In the genomic region with DNA sequence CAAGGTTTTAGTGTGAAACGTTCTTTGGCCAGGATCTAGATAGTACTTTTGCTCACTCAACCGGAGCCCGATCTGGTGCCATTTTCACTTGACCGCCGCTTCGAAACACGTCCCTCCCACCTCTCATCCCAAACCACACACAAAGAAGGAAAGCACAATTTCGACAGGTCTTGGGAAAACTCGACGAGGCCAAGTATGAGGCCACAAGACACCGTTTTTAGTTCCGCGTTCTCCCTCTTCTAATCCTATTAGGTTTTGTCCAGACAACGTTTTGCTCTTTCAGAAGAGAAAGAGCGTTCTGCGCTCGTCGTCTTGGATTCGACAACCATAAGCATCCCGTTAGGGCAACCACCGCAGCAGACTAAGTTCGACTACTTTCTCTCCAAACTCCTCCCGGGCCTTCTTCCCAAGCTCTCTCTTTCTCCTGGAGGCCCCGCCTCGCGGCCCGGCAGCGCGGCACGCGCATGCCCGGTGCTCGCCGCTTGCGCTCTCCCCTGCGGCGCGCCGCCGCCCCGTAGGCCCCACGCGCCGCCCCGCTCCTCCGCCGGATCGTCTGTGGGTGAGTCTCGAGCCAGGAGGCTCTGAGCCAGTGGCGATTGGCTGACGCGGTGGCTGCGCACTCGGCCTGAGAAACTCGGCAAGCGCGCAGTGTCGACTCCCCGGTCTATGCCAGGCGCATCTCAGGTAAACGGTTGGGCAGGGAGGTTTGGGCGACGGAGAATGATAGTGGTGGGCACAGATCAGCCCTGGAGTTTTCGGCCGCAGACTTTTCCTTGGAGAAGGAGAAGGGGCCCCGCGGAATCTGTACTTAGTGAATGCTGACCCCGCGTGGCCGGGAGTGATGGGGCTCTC, we compare ENCODE assay signal across 9 cellular contexts. TPM values are rescaled to one million over a fixed set of nuclear protein-coding genes. Genes with fewer than 3 reads are reported as not detected.
DNase-seq lines count a peak whose midpoint lies in the region; ATAC-seq, FAIRE-seq and TF ChIP-seq lines count a peak whose summit lies in the region.
"Had no signal": no experiment of that assay in that cellular context is flagged by ENCODE, and none has a peak within 500 bp of the region (broad histone marks: within the 10 kb centered on the region; RNA-seq: fewer than 3 reads in every experiment).

TSS of gene MIPOL1 (plus strand) at position 517 of the 852 bp plus-strand sequence. CDS start 49,952 bp downstream, outside the sequence.

- H3K27ac Mint-ChIP-seq in dendritic cell treated with granulocyte-macrophage colony-stimulating factor and Interleukin-4, amounts not matched to agents 40 ng/mL and 50 ng/mL, for 4 days: no peak within 1 kb of the TSS

- 3 to 4% (median 3%) methylated on average over 67 to 70 of the region's 70 CpGs for WGBS in small intestine, 3 donors

- peak within 1 kb of the TSS; percentile 55 for H3K4me3 ChIP-seq in kidney epithelial cell (ENCODE audit: low read depth, low read length)
- H3K4me3 ChIP-seq in small intestine (ENCODE audit: low read depth in 1 of 2, low read length in 2 of 2): peak within 1 kb of the TSS; percentile 17 to 58

- H3K27ac ChIP-seq in small intestine (ENCODE audit: low read depth in 1 of 2, low read length in 1 of 2): peak within 1 kb of the TSS; percentile 72 to 92
- H3K27ac ChIP-seq: HL-60 had no signal

- no peak for FAIRE-seq in small intestine (lab: Jason Lieb, UNC)

- H3K36me3 Mint-ChIP-seq in dendritic cell treated with granulocyte-macrophage colony-stimulating factor and Interleukin-4, amounts not matched to agents 40 ng/mL and 50 ng/mL, for 4 days (ENCODE audit: low read depth): no peaks in the 10 kb centered on the region

- no peaks in the 10 kb centered on the region for H3K36me3 ChIP-seq in kidney epithelial cell (ENCODE audit: control insufficient read depth, insufficient read depth, low read length)
- H3K36me3 ChIP-seq in small intestine (ENCODE audit: control insufficient read depth in 2 of 2, insufficient read depth in 2 of 2, low read length in 2 of 2): no peaks in the 10 kb centered on the region

- H3K27me3 ChIP-seq in kidney epithelial cell (ENCODE audit: control insufficient read depth, insufficient read depth, low read length) (no peaks in the 10 kb centered on the region), small intestine (ENCODE audit: control insufficient read depth in 2 of 2, insufficient read depth in 2 of 2, low read length in 2 of 2) (no peaks in the 10 kb centered on the region)

- peaks cover 14% of the 10 kb centered on the region for H3K4me1 Mint-ChIP-seq in dendritic cell treated with granulocyte-macrophage colony-stimulating factor and Interleukin-4, amounts not matched to agents 40 ng/mL and 50 ng/mL, for 4 days (ENCODE audit: low read depth)

- no peaks in the 10 kb centered on the region for H3K4me1 ChIP-seq in small intestine (ENCODE audit: control insufficient read depth in 2 of 2, insufficient read depth in 1 of 2, low read depth in 1 of 2, low read length in 1 of 2)

- DNase-seq in COR-L47 (lab: John Stamatoyannopoulos, UW) (peak; percentile 86), kidney epithelial cell (ENCODE audit: low read depth) (peak; percentile 61), small intestine (peak; percentile 85), GM19240 (ENCODE audit: insufficient read length, low spot score) (no peak)

- TF ChIP-seq CTCF in LNCAP (IDR thresholded peaks at IDR 0.05) (peak; percentile 53; the same call in 1 of the 2 replicates), kidney epithelial cell (IDR thresholded peaks at IDR 0.05; ENCODE audit: insufficient read depth, low read length, poor library complexity, severe bottlenecking) (peak; percentile 39)

- ATAC-seq in SK-N-SH treated with all-trans-retinoic acid at 6 μM for 48 hours (peak; percentile 98), GM21825 (IDR thresholded peaks at IDR 0.05; ENCODE audit: unreplicated experiment) (no peak)

- peak within 1 kb of the TSS; percentile 73 for H3K4me3 Mint-ChIP-seq in dendritic cell treated with granulocyte-macrophage colony-stimulating factor and Interleukin-4, amounts not matched to agents 40 ng/mL and 50 ng/mL, for 4 days

- H3K27me3 Mint-ChIP-seq in dendritic cell treated with granulocyte-macrophage colony-stimulating factor and Interleukin-4, amounts not matched to agents 40 ng/mL and 50 ng/mL, for 4 days: peaks cover 31% of the 10 kb centered on the region

- intact Hi-C loops in dendritic cell treated with granulocyte-macrophage colony-stimulating factor and Interleukin-4, amounts not matched to agents 40 ng/mL and 50 ng/mL, for 4 days (cut with micrococcal nuclease): no loop called here

- H3K9me3 ChIP-seq in small intestine (ENCODE audit: control insufficient read depth, low read depth): no peaks in the 10 kb centered on the region

- no peaks in the 10 kb centered on the region for H3K9me3 Mint-ChIP-seq in dendritic cell treated with granulocyte-macrophage colony-stimulating factor and Interleukin-4, amounts not matched to agents 40 ng/mL and 50 ng/mL, for 4 days

TF ChIP-seq in SK-N-SH treated with all-trans-retinoic acid at 6 μM for 48 hours, 23 proteins besides CTCF, POLR2A, EP300 and RAD21:
- TF ChIP-seq ZNF8 (CRISPR knock-in tag; IDR thresholded peaks at IDR 0.05) (no peak), TSHZ2 (CRISPR knock-in tag; IDR thresholded peaks at IDR 0.05) (no peak), TCF4 (CRISPR knock-in tag; IDR thresholded peaks at IDR 0.05; ENCODE audit: borderline replicate concordance) (no peak), GLIS3 (CRISPR knock-in tag; IDR thresholded peaks at IDR 0.05) (no peak), ZNF70 (CRISPR knock-in tag; IDR thresholded peaks at IDR 0.05) (no peak), SNAI2 (CRISPR knock-in tag; IDR thresholded peaks at IDR 0.05) (no peak), ZFP3 (CRISPR knock-in tag; IDR thresholded peaks at IDR 0.05) (no peak), TOX (CRISPR knock-in tag; IDR thresholded peaks at IDR 0.05; ENCODE audit: borderline replicate concordance) (no peak), OSR1 (CRISPR knock-in tag; IDR thresholded peaks at IDR 0.05) (no peak), ARNTL (CRISPR knock-in tag; IDR thresholded peaks at IDR 0.05; ENCODE audit: borderline replicate concordance, low read depth) (no peak), ZNF565 (CRISPR knock-in tag; conservative IDR thresholded peaks at IDR 0.05; ENCODE audit: low read depth) (no peak)
- TF ChIP-seq, protein P1, sequence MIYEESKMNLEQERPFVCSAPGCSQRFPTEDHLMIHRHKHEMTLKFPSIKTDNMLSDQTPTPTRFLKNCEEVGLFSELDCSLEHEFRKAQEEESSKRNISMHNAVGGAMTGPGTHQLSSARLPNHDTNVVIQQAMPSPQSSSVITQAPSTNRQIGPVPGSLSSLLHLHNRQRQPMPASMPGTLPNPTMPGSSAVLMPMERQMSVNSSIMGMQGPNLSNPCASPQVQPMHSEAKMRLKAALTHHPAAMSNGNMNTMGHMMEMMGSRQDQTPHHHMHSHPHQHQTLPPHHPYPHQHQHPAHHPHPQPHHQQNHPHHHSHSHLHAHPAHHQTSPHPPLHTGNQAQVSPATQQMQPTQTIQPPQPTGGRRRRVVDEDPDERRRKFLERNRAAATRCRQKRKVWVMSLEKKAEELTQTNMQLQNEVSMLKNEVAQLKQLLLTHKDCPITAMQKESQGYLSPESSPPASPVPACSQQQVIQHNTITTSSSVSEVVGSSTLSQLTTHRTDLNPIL (CRISPR knock-in tag; IDR thresholded peaks at IDR 0.05; ENCODE audit: low read depth): no peak
- TF ChIP-seq, protein P2, sequence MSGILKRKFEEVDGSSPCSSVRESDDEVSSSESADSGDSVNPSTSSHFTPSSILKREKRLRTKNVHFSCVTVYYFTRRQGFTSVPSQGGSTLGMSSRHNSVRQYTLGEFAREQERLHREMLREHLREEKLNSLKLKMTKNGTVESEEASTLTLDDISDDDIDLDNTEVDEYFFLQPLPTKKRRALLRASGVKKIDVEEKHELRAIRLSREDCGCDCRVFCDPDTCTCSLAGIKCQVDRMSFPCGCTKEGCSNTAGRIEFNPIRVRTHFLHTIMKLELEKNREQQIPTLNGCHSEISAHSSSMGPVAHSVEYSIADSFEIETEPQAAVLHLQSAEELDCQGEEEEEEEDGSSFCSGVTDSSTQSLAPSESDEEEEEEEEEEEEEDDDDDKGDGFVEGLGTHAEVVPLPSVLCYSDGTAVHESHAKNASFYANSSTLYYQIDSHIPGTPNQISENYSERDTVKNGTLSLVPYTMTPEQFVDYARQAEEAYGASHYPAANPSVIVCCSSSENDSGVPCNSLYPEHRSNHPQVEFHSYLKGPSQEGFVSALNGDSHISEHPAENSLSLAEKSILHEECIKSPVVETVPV (CRISPR knock-in tag; IDR thresholded peaks at IDR 0.05): no peak
TF ChIP-seq in SK-N-SH treated with all-trans-retinoic acid at 6 μM for 48 hours: peak in this region for 0.

RNA-seq across cellular contexts. Expression of gene MIPOL1, which starts in this region (rescaled TPM):
- total RNA-seq in kidney epithelial cell: 7.1 and 11.2 TPM in 2 replicates
- 1 to 10 TPM in 2 of 3 donors, under 1 TPM in 1; 0.45 to 2.4 (median 2.2) TPM for polyA plus RNA-seq in small intestine
